Comparison of ENCODE assay signal across 31 cellular contexts in genomic region chr5:14523243-14524034, GRCh38.
"Had no signal": no experiment of that assay in that cellular context is flagged by ENCODE, and none has a peak within 500 bp of the region (broad histone marks: within the 10 kb centered on the region; RNA-seq: fewer than 3 reads in every experiment).

No MANE protein-coding gene starts in this region.

- H3K36me3 ChIP-seq: ascending aorta, cardiac muscle cell, MG63 had no signal

- H3K27ac Mint-ChIP-seq: activated CD4-positive, alpha-beta T cell treated with anti-CD3 and anti-CD28 coated beads for 36 hours; activated CD4-positive, alpha-beta T cell treated with anti-CD3 and anti-CD28 coated beads, Interleukin-2, amount 10 ng/mL, durations not matched to agents 7 days and 5 days; activated CD8-positive, alpha-beta T cell treated with anti-CD3 and anti-CD28 coated beads, Interleukin-2, amount 10 ng/mL, durations not matched to agents 7 days and 5 days; activated naive CD4-positive, alpha-beta T cell treated with anti-CD3 and anti-CD28 coated beads, Interleukin-2, amount 50 U/mL, for 24 hours; activated naive CD8-positive, alpha-beta T cell treated with anti-CD3 and anti-CD28 coated beads, Interleukin-2, amount 10 ng/mL, durations not matched to agents 7 days and 5 days; activated T-cell treated with anti-CD3 and anti-CD28 coated beads, Interleukin-2, amount 50 U/mL, for 24 hours; activated T-helper 2 cell treated with anti-CD3 and anti-CD28 coated beads, Interferon-gamma antibody, Interleukin-2, Interleukin-4, amounts not matched to agents 10 μg/mL and 5 μg/mL and 100 μg/mL, durations not matched to agents 14 hours and 24 hours and 36 hours; T-helper 1 cell treated with Interleukin-12 subunit alpha and Interleukin-12 subunit beta and Interleukin-4 antibody, amounts not matched to agents 30 μg/mL and 1 μg/mL, for 36 hours; T-helper 2 cell treated with Interferon-gamma antibody and Interleukin-4, amounts not matched to agents 5 μg/mL and 100 μg/mL, for 36 hours; WTC11 had no signal

- ATAC-seq: activated CD4-positive, alpha-beta T cell treated with anti-CD3 and anti-CD28 coated beads for 36 hours; activated CD4-positive, CD25-positive, alpha-beta regulatory T cell treated with anti-CD3 and anti-CD28 coated beads, Interleukin-2, amount 50 U/mL, for 24 hours; activated CD8-positive, alpha-beta T cell treated with anti-CD3 and anti-CD28 coated beads, Interleukin-2, amount 10 ng/mL, durations not matched to agents 7 days and 5 days; WTC11 had no signal

- H3K27me3 Mint-ChIP-seq: activated CD4-positive, alpha-beta T cell treated with anti-CD3 and anti-CD28 coated beads for 36 hours; activated CD4-positive, alpha-beta T cell treated with anti-CD3 and anti-CD28 coated beads, Interleukin-2, amount 10 ng/mL, durations not matched to agents 7 days and 5 days had no signal

- H3K4me1 Mint-ChIP-seq: activated CD4-positive, alpha-beta T cell treated with anti-CD3 and anti-CD28 coated beads for 36 hours; activated CD4-positive, alpha-beta T cell treated with anti-CD3 and anti-CD28 coated beads, Interleukin-2, amount 10 ng/mL, durations not matched to agents 7 days and 5 days; activated naive CD4-positive, alpha-beta T cell treated with anti-CD3 and anti-CD28 coated beads, Interleukin-2, amount 50 U/mL, for 24 hours; central memory CD8-positive, alpha-beta T cell; WTC11 had no signal

- H3K4me1 ChIP-seq: ascending aorta had no signal

- H3K27me3 ChIP-seq: ascending aorta, cardiac muscle cell, MG63 had no signal

- DNase-seq: activated CD4-positive, alpha-beta T cell treated with anti-CD3 and anti-CD28 coated beads for 36 hours; activated CD4-positive, alpha-beta T cell treated with anti-CD3 and anti-CD28 coated beads, Interleukin-2, amount 10 ng/mL, durations not matched to agents 7 days and 5 days; activated CD4-positive, alpha-beta T cell treated with anti-CD3 and anti-CD28 coated beads, Interleukin-2, amount 50 U/mL, for 48 hours; activated CD8-positive, alpha-beta T cell treated with anti-CD3 and anti-CD28 coated beads, Interleukin-2, amount 10 ng/mL, durations not matched to agents 7 days and 5 days; activated gamma-delta T cell; activated naive CD4-positive, alpha-beta T cell treated with Interleukin-2 at 50 U/mL for 16 hours; activated naive CD8-positive, alpha-beta T cell treated with anti-CD3 and anti-CD28 coated beads, Interleukin-2, amount 10 ng/mL, durations not matched to agents 7 days and 5 days; activated T-cell treated with anti-CD3 and anti-CD28 coated beads, Interleukin-2, amount 50 U/mL, for 24 hours; amygdala; Karpas-422; KBM-7; MG63; NCI-H1048; NCI-H1105 treated with DMSO at 0.1 percent for 48 hours; NCI-H1436; NCI-H1694; NCI-H1930; NCI-H2081 treated with DMSO at 0.1 percent for 48 hours; NCI-H345; NCI-H524 treated with DMSO at 0.1 percent for 48 hours; PC-9; Right ventricle myocardium superior had no signal

- H3K4me3 Mint-ChIP-seq: activated CD4-positive, alpha-beta T cell treated with anti-CD3 and anti-CD28 coated beads for 36 hours; activated CD4-positive, alpha-beta T cell treated with anti-CD3 and anti-CD28 coated beads, Interleukin-2, amount 10 ng/mL, durations not matched to agents 7 days and 5 days; activated CD8-positive, alpha-beta T cell treated with anti-CD3 and anti-CD28 coated beads, Interleukin-2, amount 10 ng/mL, durations not matched to agents 7 days and 5 days; activated naive CD4-positive, alpha-beta T cell treated with anti-CD3 and anti-CD28 coated beads, Interleukin-2, amount 50 U/mL, for 24 hours; activated naive CD8-positive, alpha-beta T cell treated with anti-CD3 and anti-CD28 coated beads, Interleukin-2, amount 10 ng/mL, durations not matched to agents 7 days and 5 days; activated T-cell treated with anti-CD3 and anti-CD28 coated beads, Interleukin-2, amount 50 U/mL, for 24 hours; central memory CD8-positive, alpha-beta T cell; T-helper 1 cell treated with Interleukin-12 subunit alpha and Interleukin-12 subunit beta and Interleukin-4 antibody, amounts not matched to agents 30 μg/mL and 1 μg/mL, for 36 hours; T-helper 2 cell treated with Interferon-gamma antibody and Interleukin-4, amounts not matched to agents 5 μg/mL and 100 μg/mL, for 36 hours; WTC11 had no signal

- H3K36me3 Mint-ChIP-seq: activated naive CD4-positive, alpha-beta T cell treated with anti-CD3 and anti-CD28 coated beads, Interleukin-2, amount 50 U/mL, for 24 hours; activated naive CD8-positive, alpha-beta T cell treated with anti-CD3 and anti-CD28 coated beads, Interleukin-2, amount 10 ng/mL, durations not matched to agents 7 days and 5 days; WTC11 had no signal

- H3K9me3 Mint-ChIP-seq: activated naive CD4-positive, alpha-beta T cell treated with anti-CD3 and anti-CD28 coated beads, Interleukin-2, amount 50 U/mL, for 24 hours; central memory CD8-positive, alpha-beta T cell had no signal

- H3K27ac ChIP-seq: ascending aorta, cardiac muscle cell, PC-9 had no signal

- H3K9me3 ChIP-seq: ascending aorta, MG63 had no signal

- H3K4me3 ChIP-seq: ascending aorta, cardiac muscle cell, MG63, PC-9 had no signal
